Comparison of ENCODE assay signal across 25 cellular contexts in genomic region chr5:169960659-169961058, GRCh38. TPM values are rescaled to one million over a fixed set of nuclear protein-coding genes. Genes with fewer than 3 reads are reported as not detected.
"Had no signal": no experiment of that assay in that cellular context is flagged by ENCODE, and none has a peak within 500 bp of the region (broad histone marks: within the 10 kb centered on the region; RNA-seq: fewer than 3 reads in every experiment).

No MANE protein-coding gene starts in this region.

- ATAC-seq: gastrocnemius medialis; left ventricle myocardium superior; lower lobe of right lung; natural killer cell; psoas muscle; right cardiac atrium; stimulated activated effector memory CD8-positive, alpha-beta T cell treated with anti-CD3 and anti-CD28 coated beads, Interleukin-12 subunit alpha, Interleukin-12 subunit beta, amount 100 ng/mL, for 72 hours had no signal

- H3K4me3 Mint-ChIP-seq: endodermal cell; memory B cell; natural killer cell; stimulated activated effector memory CD8-positive, alpha-beta T cell treated with anti-CD3 and anti-CD28 coated beads, Interleukin-12 subunit alpha, Interleukin-12 subunit beta, amount 100 ng/mL, for 72 hours; type B pancreatic cell had no signal

- H3K4me1 Mint-ChIP-seq: endodermal cell had no signal

- H3K4me3 ChIP-seq: dorsolateral prefrontal cortex, gastrocnemius medialis, lower lobe of right lung, ovary, psoas muscle, sigmoid colon, stomach, testis, tibial artery had no signal

- H3K27ac ChIP-seq: dorsolateral prefrontal cortex, gastrocnemius medialis, lower lobe of right lung, ovary, psoas muscle, sigmoid colon, stomach, testis, tibial artery had no signal

- H3K4me1 ChIP-seq: gastrocnemius medialis, lower lobe of right lung, psoas muscle, sigmoid colon, stomach, testis, tibial artery had no signal

- H3K36me3 Mint-ChIP-seq: natural killer cell, type B pancreatic cell had no signal

- H3K27me3 ChIP-seq: dorsolateral prefrontal cortex, gastrocnemius medialis, ovary, sigmoid colon, stomach, testis had no signal

- H3K9me3 ChIP-seq: gastrocnemius medialis, lower lobe of right lung, ovary, psoas muscle, sigmoid colon, stomach, testis, tibial artery had no signal

- DNase-seq: dorsolateral prefrontal cortex; effector CD4-positive, alpha-beta T cell; endodermal cell; gastrocnemius medialis; head of caudate nucleus; left ventricle myocardium superior; lower lobe of right lung; natural killer cell; occipital lobe; ovary; posterior cingulate gyrus; psoas muscle; right cardiac atrium; sigmoid colon; stimulated activated CD4-positive, alpha-beta T cell treated with anti-CD3 and anti-CD28 coated beads, Interleukin-2, amount 100 ng/mL, for 24 hours; stimulated activated CD4-positive, alpha-beta T cell treated with anti-CD3 and anti-CD28 coated beads, Interleukin-4, amount 100 ng/mL, for 24 hours; stimulated activated naive CD4-positive, alpha-beta T cell treated with Interleukin-2 at 50 U/mL for 16 hours; stomach; testis; tibial artery had no signal

- H3K27ac Mint-ChIP-seq: endodermal cell; memory B cell; natural killer cell; stimulated activated effector memory CD8-positive, alpha-beta T cell treated with anti-CD3 and anti-CD28 coated beads, Interleukin-12 subunit alpha, Interleukin-12 subunit beta, amount 100 ng/mL, for 72 hours; type B pancreatic cell had no signal

- H3K27me3 Mint-ChIP-seq: memory B cell had no signal

- H3K9me3 Mint-ChIP-seq: endodermal cell; memory B cell; natural killer cell; stimulated activated effector memory CD8-positive, alpha-beta T cell treated with anti-CD3 and anti-CD28 coated beads, Interleukin-12 subunit alpha, Interleukin-12 subunit beta, amount 100 ng/mL, for 72 hours; type B pancreatic cell had no signal

- H3K36me3 ChIP-seq: gastrocnemius medialis, lower lobe of right lung, ovary, sigmoid colon, stomach, tibial artery had no signal

RNA-seq across cellular contexts. Expression of gene INSYN2B, which starts 19.6 kb away (rescaled TPM):
- total RNA-seq: endodermal cell, lower lobe of right lung, mononuclear cell, natural killer cell, psoas muscle, skeletal muscle tissue had no signal
